10 cellular contexts compared by ENCODE assay signal in genomic region chr11:67711676-67712075, GRCh38. TPM values are rescaled to one million over a fixed set of nuclear protein-coding genes. Genes with fewer than 3 reads are reported as not detected.
"Had no signal": no experiment of that assay in that cellular context is flagged by ENCODE, and none has a peak within 500 bp of the region (broad histone marks: within the 10 kb centered on the region; RNA-seq: fewer than 3 reads in every experiment).

No MANE protein-coding gene starts in this region.

RNA-seq across cellular contexts. Expression of gene ALDH3B2, which starts 37.3 kb away (rescaled TPM):
- total RNA-seq: cardiac muscle cell, fibroblast of lung, frontal cortex, glomerular endothelial cell, heart left ventricle, left lobe of liver, osteocyte, pulmonary artery endothelial cell, sciatic nerve, skeletal muscle tissue had no signal
- polyA plus RNA-seq: cardiac muscle cell, fibroblast of lung, heart left ventricle had no signal
